Comparison of ENCODE assay signal across 23 cellular contexts in genomic region chr1:210344706-210345105, GRCh38. TPM values are rescaled to one million over a fixed set of nuclear protein-coding genes. Genes with fewer than 3 reads are reported as not detected.
A peak's percentile ranks its signal among the peaks of the same experiment; 100 is the strongest.
DNase-seq lines count a peak whose midpoint lies in the region; ATAC-seq and TF ChIP-seq lines count a peak whose summit lies in the region.
"Had no signal": no experiment of that assay in that cellular context is flagged by ENCODE, and none has a peak within 500 bp of the region (broad histone marks: within the 10 kb centered on the region; RNA-seq: fewer than 3 reads in every experiment).

No MANE protein-coding gene starts in this region.

- H3K4me3 Mint-ChIP-seq in activated B cell treated with CpG ODN at 0.5 μM for 24 hours, result no peak overlapping the region
- H3K4me3 Mint-ChIP-seq: activated naive CD8-positive, alpha-beta T cell had no signal

- DNase-seq in ELR (ENCODE audit: low read depth) (peak; percentile 69), M059J (ENCODE audit: low read depth) (peak; percentile 13), activated B cell treated with CpG ODN at 0.5 μM for 24 hours (no peak), glomerular visceral epithelial cell (ENCODE audit: extremely low spot score) (peak; percentile 19), upper lobe of right lung (no peak), mesendoderm (no peak)
- no peak for DNase-seq in activated effector memory CD4-positive, alpha-beta T cell treated with Interleukin-2 at 50 U/mL for 16 hours
- DNase-seq: activated CD4-positive, alpha-beta T cell treated with anti-CD3 and anti-CD28 coated beads for 48 hours; DMS53; glutamatergic neuron; naive thymus-derived CD4-positive, alpha-beta T cell; NCI-H1436 treated with DMSO at 0.1 percent for 48 hours; NCI-H510A treated with DMSO at 0.1 percent for 48 hours; occipital lobe; retina; spleen; stimulated activated CD4-positive, alpha-beta T cell treated with anti-CD3 and anti-CD28 coated beads, Interleukin-4, amount 100 ng/mL, for 24 hours; stimulated activated naive CD4-positive, alpha-beta T cell treated with Interleukin-2 at 50 U/mL for 16 hours; T-helper 1 cell had no signal

- H3K27me3 ChIP-seq in upper lobe of right lung, result no peaks in the 10 kb centered on the region
- H3K27me3 ChIP-seq in mesendoderm (ENCODE audit: insufficient read depth, low read length, poor library complexity), result no peaks in the 10 kb centered on the region
- H3K27me3 ChIP-seq: spleen had no signal

- no peak overlapping the region for H2BK5ac ChIP-seq in mesendoderm (ENCODE audit: low read length)

- H3K56ac ChIP-seq in mesendoderm (ENCODE audit: low read length), result no peak overlapping the region

- H3K36me3 ChIP-seq in upper lobe of right lung (no peaks in the 10 kb centered on the region), mesendoderm (ENCODE audit: control insufficient read depth, insufficient read depth, low read length) (no peaks in the 10 kb centered on the region)
- H3K36me3 ChIP-seq: spleen, thoracic aorta had no signal

- CTCF ChIA-PET in activated B cell treated with CpG ODN at 0.5 μM for 24 hours (lab: Charles Lee), result interaction anchor here (1.4 kb wide), 1 partner anchor 56 kb away, joined by 4 read pairs; no protein-coding TSS in a partner anchor

- no peak for TF ChIP-seq CTCF in activated B cell treated with CpG ODN at 0.5 μM for 24 hours (IDR thresholded peaks at IDR 0.05)
- no peak for TF ChIP-seq CTCF in upper lobe of right lung (IDR thresholded peaks at IDR 0.05)

- H4K5ac ChIP-seq in mesendoderm (ENCODE audit: low read length), result no peak overlapping the region

- no peak overlapping the region for H2AK5ac ChIP-seq in mesendoderm (ENCODE audit: low read length)

- no CpG with 5 or more reads among the region's 9 CpGs for WGBS in mesendoderm (ENCODE audit: extremely low coverage, insufficient coverage, low lambda C conversion rate)

- no peaks in the 10 kb centered on the region for H3K27me3 Mint-ChIP-seq in activated B cell treated with CpG ODN at 0.5 μM for 24 hours
- H3K27me3 Mint-ChIP-seq: activated naive CD8-positive, alpha-beta T cell had no signal

- H3K9me3 Mint-ChIP-seq in activated B cell treated with CpG ODN at 0.5 μM for 24 hours, result no peaks in the 10 kb centered on the region
- H3K9me3 Mint-ChIP-seq: naive thymus-derived CD4-positive, alpha-beta T cell had no signal

- intact Hi-C loops in activated B cell treated with CpG ODN at 0.5 μM for 24 hours (cut with micrococcal nuclease), result loop anchor here (5.0 kb wide), 2 partner anchors 913 to 1038 kb away; partner anchors contain the start of gene RCOR3
- intact Hi-C loops in upper lobe of right lung (cut with DNase I), result no loop called here

- peak overlapping the region; percentile 44 for H3K27ac Mint-ChIP-seq in activated B cell treated with CpG ODN at 0.5 μM for 24 hours
- H3K27ac Mint-ChIP-seq: activated naive CD8-positive, alpha-beta T cell; naive thymus-derived CD4-positive, alpha-beta T cell had no signal

- H3K79me2 ChIP-seq in mesendoderm (ENCODE audit: control insufficient read depth, insufficient read depth, low read length), result no peaks in the 10 kb centered on the region

- H2BK15ac ChIP-seq in mesendoderm (replicated peaks; ENCODE audit: low read depth), result no peak overlapping the region

- H3K9me3 ChIP-seq in upper lobe of right lung, result no peaks in the 10 kb centered on the region
- H3K9me3 ChIP-seq: spleen, thoracic aorta had no signal

- H3K79me1 ChIP-seq in mesendoderm (ENCODE audit: low read length), result no peaks in the 10 kb centered on the region

- H3K4me3 ChIP-seq in upper lobe of right lung, result no peak overlapping the region
- H3K4me3 ChIP-seq in mesendoderm (ENCODE audit: low read length), result no peak overlapping the region
- H3K4me3 ChIP-seq: GM12878, thoracic aorta had no signal

- no peak overlapping the region for H3K9ac ChIP-seq in mesendoderm (ENCODE audit: low read length)

- no peak overlapping the region for H3K18ac ChIP-seq in mesendoderm (ENCODE audit: low read length)

- no peak overlapping the region for H4K8ac ChIP-seq in mesendoderm (ENCODE audit: low read depth, low read length)

- ATAC-seq in activated B cell treated with CpG ODN at 0.5 μM for 24 hours (ENCODE audit: low read depth), result no peak
- no peak for ATAC-seq in upper lobe of right lung
- ATAC-seq: naive thymus-derived CD4-positive, alpha-beta T cell; Right ventricle myocardium inferior had no signal

- no peak overlapping the region for H3K27ac ChIP-seq in upper lobe of right lung
- no peak overlapping the region for H3K27ac ChIP-seq in mesendoderm (ENCODE audit: low read depth, low read length)
- H3K27ac ChIP-seq: thoracic aorta had no signal

- H2BK120ac ChIP-seq in mesendoderm (ENCODE audit: low read depth, low read length), result no peak overlapping the region

- no peaks in the 10 kb centered on the region for H3K36me3 Mint-ChIP-seq in activated B cell treated with CpG ODN at 0.5 μM for 24 hours (ENCODE audit: low read depth)
- H3K36me3 Mint-ChIP-seq: activated naive CD8-positive, alpha-beta T cell had no signal

- peaks cover 6% of the 10 kb centered on the region for H3K4me1 ChIP-seq in upper lobe of right lung
- H3K4me1 ChIP-seq in mesendoderm (ENCODE audit: control insufficient read depth, low read depth, low read length), result no peaks in the 10 kb centered on the region

- peaks cover 34% of the 10 kb centered on the region for H3K4me1 Mint-ChIP-seq in activated B cell treated with CpG ODN at 0.5 μM for 24 hours

- H3K4me2 ChIP-seq in mesendoderm (ENCODE audit: low read length), result no peak overlapping the region

- POLR2A ChIA-PET in activated B cell treated with CpG ODN at 0.5 μM for 24 hours (lab: Charles Lee), result interaction anchor here (0.6 to 6.3 kb wide), 3 partner anchors 14 to 204 kb away, joined by 4 to 118 read pairs (median 10); partner anchors contain the start of gene HHAT

- H3K4ac ChIP-seq in mesendoderm (ENCODE audit: low read depth, low read length), result no peak overlapping the region

- H3K23ac ChIP-seq in mesendoderm (ENCODE audit: low read length), result no peak overlapping the region

RNA-seq across cellular contexts. Expression of gene HHAT, which starts 16.0 kb away (rescaled TPM):
- 4.2 and 5.2 TPM in 2 replicates for total RNA-seq in M059J (2014; rRNA removed; shearing (Covaris generic))
- 6.1 and 8.5 TPM in 2 replicates for total RNA-seq in activated B cell treated with CpG ODN at 0.5 μM for 24 hours
- 4.3 TPM for total RNA-seq in upper lobe of right lung
- 0.67 TPM for polyA plus RNA-seq in mesendoderm (2013, experiment 1 of 2)
- polyA plus RNA-seq in mesendoderm (2013, experiment 2 of 2), result 0.87 TPM

Comparison
In these comparisons a context has a peak if more than half of its experiments do, and no peak if none do; other contexts are left out.
1. DNase-seq: peak in ELR (single experiment), M059J (single experiment) and glomerular visceral epithelial cell (single experiment); none in activated B cell treated with CpG ODN at 0.5 μM for 24 hours (single experiment), upper lobe of right lung (single experiment), activated effector memory CD4-positive, alpha-beta T cell treated with Interleukin-2 at 50 U/mL for 16 hours (single experiment) and mesendoderm (single experiment).